2 cellular contexts compared by ENCODE assay signal in genomic region chr4:186680649-186681048, GRCh38.
A peak's percentile ranks its signal among the peaks of the same experiment; 100 is the strongest.
TF ChIP-seq lines count a peak whose summit lies in the region.

No MANE protein-coding gene starts in this region.

TF ChIP-seq in HepG2, 621 proteins besides CTCF, POLR2A, EP300 and RAD21:
- TF ChIP-seq RNF2 (conservative IDR thresholded peaks at IDR 0.05; ENCODE audit: low read depth) (no peak), ZNF326 (CRISPR knock-in tag; IDR thresholded peaks at IDR 0.05; ENCODE audit: borderline replicate concordance) (no peak), RBM22 (optimal IDR thresholded peaks at IDR 0.05; ENCODE audit: low read length) (peak; percentile 67), ZNF816 (CRISPR knock-in tag; IDR thresholded peaks at IDR 0.05; ENCODE audit: borderline replicate concordance) (no peak), PHF5A (CRISPR knock-in tag; IDR thresholded peaks at IDR 0.05; ENCODE audit: low read depth, unreplicated experiment) (no peak), ZNF737 (CRISPR knock-in tag; IDR thresholded peaks at IDR 0.05; ENCODE audit: borderline replicate concordance) (no peak)
- TF ChIP-seq, protein P1, sequence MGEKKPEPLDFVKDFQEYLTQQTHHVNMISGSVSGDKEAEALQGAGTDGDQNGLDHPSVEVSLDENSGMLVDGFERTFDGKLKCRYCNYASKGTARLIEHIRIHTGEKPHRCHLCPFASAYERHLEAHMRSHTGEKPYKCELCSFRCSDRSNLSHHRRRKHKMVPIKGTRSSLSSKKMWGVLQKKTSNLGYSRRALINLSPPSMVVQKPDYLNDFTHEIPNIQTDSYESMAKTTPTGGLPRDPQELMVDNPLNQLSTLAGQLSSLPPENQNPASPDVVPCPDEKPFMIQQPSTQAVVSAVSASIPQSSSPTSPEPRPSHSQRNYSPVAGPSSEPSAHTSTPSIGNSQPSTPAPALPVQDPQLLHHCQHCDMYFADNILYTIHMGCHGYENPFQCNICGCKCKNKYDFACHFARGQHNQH (CRISPR knock-in tag; IDR thresholded peaks at IDR 0.05) = no peak
TF ChIP-seq in HepG2: peak in this region for 1.

TF ChIP-seq in SK-N-SH, 30 proteins besides CTCF, POLR2A, EP300 and RAD21:
- TF ChIP-seq, protein P2, sequence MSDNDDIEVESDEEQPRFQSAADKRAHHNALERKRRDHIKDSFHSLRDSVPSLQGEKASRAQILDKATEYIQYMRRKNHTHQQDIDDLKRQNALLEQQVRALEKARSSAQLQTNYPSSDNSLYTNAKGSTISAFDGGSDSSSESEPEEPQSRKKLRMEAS (IDR thresholded peaks at IDR 0.05; ENCODE audit: low read depth) = no peak
- TF ChIP-seq SIN3A (IDR thresholded peaks at IDR 0.05; ENCODE audit: borderline replicate concordance, low read depth, low read length) (no peak), SMC3 (IDR thresholded peaks at IDR 0.05; ENCODE audit: low read depth, low read length) (no peak), TAF1 (IDR thresholded peaks at IDR 0.05; ENCODE audit: borderline replicate concordance, low read depth, low read length) (no peak)
TF ChIP-seq in SK-N-SH: peak in this region for 0.
